15 cellular contexts compared by ENCODE assay signal in genomic region chr16:50765866-50766265, GRCh38.
"Had no signal": no experiment of that assay in that cellular context is flagged by ENCODE, and none has a peak within 500 bp of the region (broad histone marks: within the 10 kb centered on the region; RNA-seq: fewer than 3 reads in every experiment).

No MANE protein-coding gene starts in this region.

- H3K27me3 Mint-ChIP-seq: activated naive CD8-positive, alpha-beta T cell treated with anti-CD3 and anti-CD28 coated beads, Interleukin-2, amount 10 ng/mL, durations not matched to agents 7 days and 5 days; stimulated activated memory B cell treated with anti-CD40 and anti-IgM and Interleukin-4, amounts not matched to agents 10 μg/mL and 1 μg/mL and 100 μg/mL, for 72 hours had no signal

- H3K27ac ChIP-seq: brain microvascular endothelial cell, SJSA1, tibial nerve, uterus had no signal

- DNase-seq: activated naive CD8-positive, alpha-beta T cell treated with anti-CD3 and anti-CD28 coated beads, Interleukin-2, amount 10 ng/mL, durations not matched to agents 7 days and 5 days; anterior cingulate cortex; brain microvascular endothelial cell; cerebellar nuclear complex; effector CD8-positive, alpha-beta T cell; foreskin fibroblast; glutamatergic neuron; mesenchymal stem cell; nephron progenitor cell; occipital lobe; substantia nigra; uterus had no signal

- ATAC-seq: stimulated activated memory B cell treated with anti-CD40 and anti-IgM and Interleukin-4, amounts not matched to agents 10 μg/mL and 1 μg/mL and 100 μg/mL, for 72 hours had no signal

- H3K9me3 ChIP-seq: SJSA1 had no signal

- H3K4me3 Mint-ChIP-seq: activated naive CD8-positive, alpha-beta T cell treated with anti-CD3 and anti-CD28 coated beads, Interleukin-2, amount 10 ng/mL, durations not matched to agents 7 days and 5 days; nephron progenitor cell; stimulated activated memory B cell treated with anti-CD40 and anti-IgM and Interleukin-4, amounts not matched to agents 10 μg/mL and 1 μg/mL and 100 μg/mL, for 72 hours had no signal

- H3K4me1 Mint-ChIP-seq: nephron progenitor cell had no signal

- H3K27ac Mint-ChIP-seq: activated naive CD8-positive, alpha-beta T cell treated with anti-CD3 and anti-CD28 coated beads, Interleukin-2, amount 10 ng/mL, durations not matched to agents 7 days and 5 days; nephron progenitor cell; stimulated activated memory B cell treated with anti-CD40 and anti-IgM and Interleukin-4, amounts not matched to agents 10 μg/mL and 1 μg/mL and 100 μg/mL, for 72 hours had no signal

- H3K27me3 ChIP-seq: brain microvascular endothelial cell, SJSA1, tibial nerve, uterus had no signal
